ENCODE assay signal across 8 cellular contexts in the genomic region with DNA sequence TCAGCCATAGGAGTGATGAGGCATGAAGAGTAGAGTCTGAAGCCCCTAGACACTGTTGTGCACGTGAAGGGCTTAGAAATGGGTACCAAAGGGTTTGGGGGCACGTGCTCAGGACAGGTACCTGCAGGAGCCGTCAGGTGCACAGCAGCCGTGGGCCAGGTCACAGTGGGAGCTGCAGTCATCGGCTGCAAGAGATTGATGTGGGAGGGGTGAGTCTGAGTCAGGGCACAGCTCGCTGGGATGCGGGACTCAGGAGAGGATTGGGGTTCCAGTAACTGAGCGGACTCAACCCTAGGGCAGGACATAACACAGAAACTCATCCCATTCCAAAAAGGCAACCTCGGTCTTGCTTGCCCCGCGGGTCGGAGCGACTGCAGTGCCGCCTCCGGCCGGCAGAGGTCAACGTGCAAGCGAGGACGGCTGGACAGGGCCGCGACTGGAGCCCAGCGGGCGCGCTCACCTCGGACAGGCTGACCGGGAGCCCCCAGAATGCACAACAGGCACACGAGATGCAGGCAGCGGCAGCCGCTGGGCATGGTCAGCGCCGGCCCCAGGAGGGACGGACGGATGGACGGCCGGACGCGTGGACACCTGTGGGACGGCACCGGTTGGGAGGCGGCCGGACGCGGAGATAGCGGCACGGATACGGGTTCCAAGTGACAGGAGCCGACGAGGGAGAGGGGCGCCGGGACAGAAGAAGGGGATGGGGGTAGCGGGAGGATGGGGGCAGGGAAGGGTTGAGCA. TPM values are rescaled to one million over a fixed set of nuclear protein-coding genes. Genes with fewer than 3 reads are reported as not detected.
A peak's percentile ranks its signal among the peaks of the same experiment; 100 is the strongest.
DNase-seq lines count a peak whose midpoint lies in the region; ATAC-seq lines count a peak whose summit lies in the region.

No MANE protein-coding gene starts in this region.

- H3K27me3 ChIP-seq in CD4-positive, CD25-positive, alpha-beta regulatory T cell (ENCODE audit: control insufficient read depth, insufficient read depth, low read length), result no peaks in the 10 kb centered on the region
- H3K27me3 ChIP-seq in H7 (ENCODE audit: control insufficient read depth, insufficient read depth, low read length), result peaks cover 22% of the 10 kb centered on the region

- peaks cover 0 to 20% (median 7%) of the 10 kb centered on the region in 4 donors for H3K4me1 Mint-ChIP-seq in CD4-positive, CD25-positive, alpha-beta regulatory T cell

- H3K36me3 ChIP-seq in CD4-positive, CD25-positive, alpha-beta regulatory T cell (ENCODE audit: control insufficient read depth, insufficient read depth, low read length), result peaks cover 20% of the 10 kb centered on the region
- H3K36me3 ChIP-seq in H7 (replicated peaks; ENCODE audit: control insufficient read depth, insufficient read depth, low read length), result no peaks in the 10 kb centered on the region; the same call in none of the 2 replicates

- ATAC-seq in CD4-positive, CD25-positive, alpha-beta regulatory T cell (ENCODE audit: low read depth in 2 of 2), result peak; percentile 38 to 51

- H3K27ac ChIP-seq in CD4-positive, CD25-positive, alpha-beta regulatory T cell (ENCODE audit: insufficient read depth, low read length, poor library complexity, severe bottlenecking), result peak overlapping the region; percentile 45
- H3K27ac ChIP-seq in cingulate gyrus (ENCODE audit: low read depth, low read length), result peak overlapping the region; percentile 29

- peaks cover 14% of the 10 kb centered on the region for H3K27me3 Mint-ChIP-seq in CD4-positive, CD25-positive, alpha-beta regulatory T cell

- peaks cover 0 to 2% (median 0%) of the 10 kb centered on the region in 7 donors for H3K9me3 Mint-ChIP-seq in CD4-positive, CD25-positive, alpha-beta regulatory T cell

- H3K4me1 ChIP-seq in CD4-positive, CD25-positive, alpha-beta regulatory T cell (ENCODE audit: control insufficient read depth, insufficient read depth, low read length, poor library complexity, severe bottlenecking), result peaks cover 15% of the 10 kb centered on the region

- H3K9me3 ChIP-seq in CD4-positive, CD25-positive, alpha-beta regulatory T cell (ENCODE audit: control insufficient read depth in 2 of 2, low read length in 2 of 2), result no peaks in the 10 kb centered on the region

- DNase-seq in CD4-positive, CD25-positive, alpha-beta regulatory T cell, result peak; percentile 49 to 71 (median 54)
- DNase-seq in H7, result peak; percentile 95
- peak; percentile 43 for DNase-seq in NCI-H446 treated with DMSO at 0.1 percent for 48 hours (lab: John Stamatoyannopoulos, UW)
- DNase-seq in activated CD4-positive, alpha-beta T cell treated with anti-CD3 and anti-CD28 coated beads for 48 hours, result peak; percentile 77
- DNase-seq in kidney glomerular epithelial cell (lab: John Stamatoyannopoulos, UW), result peak; percentile 40
- peak; percentile 31 to 64 for DNase-seq in stimulated activated CD4-positive, alpha-beta T cell treated with anti-CD3 and anti-CD28 coated beads, Interleukin-15, amount 100 ng/mL, for 1 hour (ENCODE audit: low read depth in 1 of 2, low spot score in 1 of 2)
- DNase-seq in KG1 (lab: John Stamatoyannopoulos, UW), result no peak

- H3K27ac Mint-ChIP-seq in CD4-positive, CD25-positive, alpha-beta regulatory T cell, result peak overlapping the region; percentile 24 to 76 (median 66)

- H3K4me3 ChIP-seq in CD4-positive, CD25-positive, alpha-beta regulatory T cell (ENCODE audit: low read depth, low read length), result no peak overlapping the region
- peak overlapping the region; percentile 49 for H3K4me3 ChIP-seq in H7 (ENCODE audit: insufficient read depth, low read depth, low read length)

- H3K4me3 Mint-ChIP-seq in CD4-positive, CD25-positive, alpha-beta regulatory T cell, result peak overlapping the region; percentile 18 to 88 (median 81)

- peaks cover 4% of the 10 kb centered on the region for H3K36me3 Mint-ChIP-seq in CD4-positive, CD25-positive, alpha-beta regulatory T cell

RNA-seq across cellular contexts. Expression of gene DLK2, which starts 0.9 kb away (rescaled TPM):
- 0.76 TPM for total RNA-seq in CD4-positive, CD25-positive, alpha-beta regulatory T cell
- polyA plus RNA-seq in CD4-positive, CD25-positive, alpha-beta regulatory T cell, result under 1 TPM in 3 of 4 donors, not detected in 1; 0.20 to 0.87 (median 0.70) TPM
- total RNA-seq in H7 (2014; rRNA removed; shearing (Covaris generic)), result 0.33 and 0.42 TPM in 2 replicates

RNA-seq across cellular contexts. Expression of gene TJAP1, which starts 22.9 kb away (rescaled TPM):
- total RNA-seq in CD4-positive, CD25-positive, alpha-beta regulatory T cell, result 36.3 TPM
- polyA plus RNA-seq in CD4-positive, CD25-positive, alpha-beta regulatory T cell, result 1 to 10 TPM; 5.5 to 9.5 (median 6.6) TPM
- 25.3 and 25.5 TPM in 2 replicates for total RNA-seq in H7 (2014; rRNA removed; shearing (Covaris generic))

RNA-seq across cellular contexts. Expression of gene ABCC10, which starts 27.1 kb away (rescaled TPM):
- 81.7 TPM for total RNA-seq in CD4-positive, CD25-positive, alpha-beta regulatory T cell
- polyA plus RNA-seq in CD4-positive, CD25-positive, alpha-beta regulatory T cell, result 10 to 100 TPM; 17.9 to 23.3 (median 18.5) TPM
- 17.3 and 18.4 TPM in 2 replicates for total RNA-seq in H7 (2014; rRNA removed; shearing (Covaris generic))

RNA-seq across cellular contexts. Expression of gene LRRC73, which starts 55.7 kb away (rescaled TPM):
- 0.30 TPM for total RNA-seq in CD4-positive, CD25-positive, alpha-beta regulatory T cell
- not detected for polyA plus RNA-seq in CD4-positive, CD25-positive, alpha-beta regulatory T cell
- 0.26 TPM in 1 of 2 replicates, not detected in the other for total RNA-seq in H7 (2014; rRNA removed; shearing (Covaris generic))
